Comparison of ENCODE assay signal across 15 cellular contexts in the genomic region with DNA sequence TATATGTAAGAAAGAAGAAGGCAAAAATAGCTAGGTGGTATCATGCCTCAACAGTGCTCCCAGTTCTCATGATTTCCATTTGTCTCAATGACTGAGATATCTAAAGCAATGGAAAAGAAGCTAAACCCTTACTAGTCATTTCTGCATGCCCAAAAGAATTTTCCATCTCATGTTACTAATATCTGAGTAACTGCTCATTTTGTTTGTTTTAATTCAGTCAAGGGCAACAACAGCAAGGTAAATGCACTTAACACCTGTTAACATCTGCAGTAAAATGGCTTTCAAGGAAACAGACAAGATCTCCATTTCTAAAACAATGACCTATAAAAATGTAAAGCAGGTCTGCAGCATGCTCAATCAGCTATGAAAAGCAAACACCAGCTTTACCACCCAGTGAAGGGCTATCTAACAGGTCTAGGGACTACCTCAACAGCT. TPM values are rescaled to one million over a fixed set of nuclear protein-coding genes. Genes with fewer than 3 reads are reported as not detected.
DNase-seq lines count a peak whose midpoint lies in the region; ATAC-seq and TF ChIP-seq lines count a peak whose summit lies in the region.
"Had no signal": no experiment of that assay in that cellular context is flagged by ENCODE, and none has a peak within 500 bp of the region (broad histone marks: within the 10 kb centered on the region; RNA-seq: fewer than 3 reads in every experiment).

No MANE protein-coding gene starts in this region.

- ATAC-seq in activated CD8-positive, alpha-beta memory T cell treated with anti-CD3 and anti-CD28 coated beads, Interleukin-2, amount 10 ng/mL, durations not matched to agents 7 days and 5 days: peak; percentile 16
- ATAC-seq in HCT116 (no peak), left colon (peak; percentile 41), HG02588 (IDR thresholded peaks at IDR 0.05; ENCODE audit: unreplicated experiment) (no peak)
- ATAC-seq in activated CD8-positive, alpha-beta T cell treated with anti-CD3 and anti-CD28 coated beads, Interleukin-2, amount 10 ng/mL, durations not matched to agents 7 days and 5 days: no peak
- ATAC-seq: gastrocnemius medialis had no signal

- no TSS peak for BruUV-seq in HCT116 (replicated peaks; lab: Mats Ljungman, UMichigan)

- H3K36me3 ChIP-seq in HCT116 (ENCODE audit: control insufficient read depth in 1 of 2, insufficient read depth in 2 of 2, low read length in 2 of 2): peaks cover 0 to 13% of the 10 kb centered on the region in 2 experiments; a peak in 1 of 4 replicates

- no peaks in the 10 kb centered on the region for H3K27me3 Mint-ChIP-seq in activated CD8-positive, alpha-beta memory T cell treated with anti-CD3 and anti-CD28 coated beads, Interleukin-2, amount 10 ng/mL, durations not matched to agents 7 days and 5 days
- no peaks in the 10 kb centered on the region for H3K27me3 Mint-ChIP-seq in activated CD8-positive, alpha-beta T cell treated with anti-CD3 and anti-CD28 coated beads, Interleukin-2, amount 10 ng/mL, durations not matched to agents 7 days and 5 days (ENCODE audit: low read depth)

- no peaks in the 10 kb centered on the region for H3K9me3 ChIP-seq in HCT116 (ENCODE audit: control insufficient read depth in 1 of 2, insufficient read depth in 1 of 2, low read depth in 1 of 2, low read length in 2 of 2)
- H3K9me3 ChIP-seq: gastrocnemius medialis had no signal

- H3K4me1 Mint-ChIP-seq in activated CD8-positive, alpha-beta memory T cell treated with anti-CD3 and anti-CD28 coated beads, Interleukin-2, amount 10 ng/mL, durations not matched to agents 7 days and 5 days: peaks cover 8% of the 10 kb centered on the region
- peaks cover 5% of the 10 kb centered on the region for H3K4me1 Mint-ChIP-seq in activated CD8-positive, alpha-beta T cell treated with anti-CD3 and anti-CD28 coated beads, Interleukin-2, amount 10 ng/mL, durations not matched to agents 7 days and 5 days (ENCODE audit: low read depth)
- H3K4me1 Mint-ChIP-seq: CD8-positive, alpha-beta memory T cell had no signal

- H3K27me3 ChIP-seq in HCT116 (ENCODE audit: insufficient read depth, low read length): no peaks in the 10 kb centered on the region
- H3K27me3 ChIP-seq: gastrocnemius medialis had no signal

- no peak for DNase-seq in activated CD8-positive, alpha-beta memory T cell treated with anti-CD3 and anti-CD28 coated beads, Interleukin-2, amount 10 ng/mL, durations not matched to agents 7 days and 5 days
- no peak for DNase-seq in activated CD8-positive, alpha-beta memory T cell treated with anti-CD3 and anti-CD28 coated beads for 24 hours
- DNase-seq in HCT116 (ENCODE audit: low read depth, low spot score) (no peak), NCI-H69 (lab: John Stamatoyannopoulos, UW) (peak; percentile 72), left colon (no peak), dermis blood vessel endothelial cell (no peak)
- DNase-seq in activated CD8-positive, alpha-beta T cell treated with anti-CD3 and anti-CD28 coated beads, Interleukin-2, amount 10 ng/mL, durations not matched to agents 7 days and 5 days: no peak
- DNase-seq: CD8-positive, alpha-beta memory T cell; central memory CD4-positive, alpha-beta T cell; gastrocnemius medialis; nucleus accumbens had no signal

- H3K4me3 ChIP-seq in HCT116 (replicated peaks in 1 of 2; ENCODE audit: low read depth in 1 of 2, low read length in 2 of 2): no peak overlapping the region
- H3K4me3 ChIP-seq: gastrocnemius medialis, skin epidermis had no signal

- TF ChIP-seq RAD21 in HCT116 (IDR thresholded peaks at IDR 0.05; ENCODE audit: low read depth): no peak

- 0 out of 2 replicates have a peak overlapping the region, but pooled peaks have one; percentile 6 for H3K4me2 ChIP-seq in HCT116 (ENCODE audit: low read length)

- CTCF ChIA-PET in activated CD8-positive, alpha-beta memory T cell treated with anti-CD3 and anti-CD28 coated beads, Interleukin-2, amount 10 ng/mL, durations not matched to agents 7 days and 5 days (lab: Charles Lee): interaction anchor here (0.8 to 2.0 kb wide), 3 partner anchors 11 to 150 kb away, joined by 3 to 7 read pairs (median 4); no protein-coding TSS in a partner anchor
- CTCF ChIA-PET in HCT116 (lab: Charles Lee): interaction anchor here (1.5 kb wide), 1 partner anchor 11 kb away, joined by 8 read pairs; no protein-coding TSS in a partner anchor
- CTCF ChIA-PET in activated CD8-positive, alpha-beta T cell treated with anti-CD3 and anti-CD28 coated beads, Interleukin-2, amount 10 ng/mL, durations not matched to agents 7 days and 5 days (lab: Charles Lee): interaction anchor here (0.6 to 1.7 kb wide), 6 partner anchors 11 to 441 kb away, joined by 3 to 16 read pairs (median 3); no protein-coding TSS in a partner anchor

- RAD21 ChIA-PET in HCT116 (lab: Charles Lee; ENCODE audit: low non-redundant PET in 1 of 2, low total read pairs in 2 of 2, uncharacterized antibody in 2 of 2, unreplicated experiment in 2 of 2): no interaction called here

- H3K27ac Mint-ChIP-seq in activated CD8-positive, alpha-beta memory T cell treated with anti-CD3 and anti-CD28 coated beads, Interleukin-2, amount 10 ng/mL, durations not matched to agents 7 days and 5 days: no peak overlapping the region
- H3K27ac Mint-ChIP-seq in activated CD8-positive, alpha-beta T cell treated with anti-CD3 and anti-CD28 coated beads, Interleukin-2, amount 10 ng/mL, durations not matched to agents 7 days and 5 days: no peak overlapping the region
- H3K27ac Mint-ChIP-seq: activated naive CD4-positive, alpha-beta T cell treated with anti-CD3 and anti-CD28 coated beads, Interleukin-2, amount 50 U/mL, for 72 hours; mesothelial cell of epicardium had no signal

- no peaks in the 10 kb centered on the region for H3K9me3 Mint-ChIP-seq in activated CD8-positive, alpha-beta memory T cell treated with anti-CD3 and anti-CD28 coated beads, Interleukin-2, amount 10 ng/mL, durations not matched to agents 7 days and 5 days (ENCODE audit: low read depth)
- H3K9me3 Mint-ChIP-seq in activated CD8-positive, alpha-beta T cell treated with anti-CD3 and anti-CD28 coated beads, Interleukin-2, amount 10 ng/mL, durations not matched to agents 7 days and 5 days (ENCODE audit: insufficient read depth): no peaks in the 10 kb centered on the region
- H3K9me3 Mint-ChIP-seq: activated naive CD4-positive, alpha-beta T cell treated with anti-CD3 and anti-CD28 coated beads, Interleukin-2, amount 50 U/mL, for 72 hours; CD8-positive, alpha-beta memory T cell; mesothelial cell of epicardium had no signal

- intact Hi-C loops in HCT116 (cut with micrococcal nuclease) (no loop called here), left colon (cut with DNase I, micrococcal nuclease) (no loop called here)

- no peak overlapping the region for H3K27ac ChIP-seq in HCT116 (ENCODE audit: low read depth, low read length)
- H3K27ac ChIP-seq: gastrocnemius medialis had no signal

- no peak overlapping the region for H2AFZ ChIP-seq in HCT116 (ENCODE audit: low read depth, low read length, poor library complexity, severe bottlenecking)

- H3K9ac ChIP-seq in HCT116 (ENCODE audit: low read length): no peak overlapping the region

- peaks cover 20% of the 10 kb centered on the region for H3K36me3 Mint-ChIP-seq in activated CD8-positive, alpha-beta memory T cell treated with anti-CD3 and anti-CD28 coated beads, Interleukin-2, amount 10 ng/mL, durations not matched to agents 7 days and 5 days
- H3K36me3 Mint-ChIP-seq in activated CD8-positive, alpha-beta T cell treated with anti-CD3 and anti-CD28 coated beads, Interleukin-2, amount 10 ng/mL, durations not matched to agents 7 days and 5 days (ENCODE audit: low read depth): peaks cover 36% of the 10 kb centered on the region
- H3K36me3 Mint-ChIP-seq: activated naive CD4-positive, alpha-beta T cell treated with anti-CD3 and anti-CD28 coated beads, Interleukin-2, amount 50 U/mL, for 72 hours had no signal

- H3K9me2 ChIP-seq in HCT116 (ENCODE audit: insufficient read depth): no peaks in the 10 kb centered on the region

- no peak for TF ChIP-seq CTCF in HCT116 (IDR thresholded peaks at IDR 0.05 in 2 of 3, conservative IDR thresholded peaks at IDR 0.05 in 1 of 3; ENCODE audit: borderline replicate concordance in 1 of 3, insufficient read depth in 1 of 3, low read depth in 2 of 3, low read length in 2 of 3)

- H3K79me2 ChIP-seq in HCT116 (ENCODE audit: insufficient read depth, low read length): no peaks in the 10 kb centered on the region

- POLR2A ChIA-PET in HCT116 (lab: Charles Lee): no interaction called here
- POLR2A ChIA-PET in activated CD8-positive, alpha-beta T cell treated with anti-CD3 and anti-CD28 coated beads, Interleukin-2, amount 10 ng/mL, durations not matched to agents 7 days and 5 days (lab: Charles Lee): no interaction called here

- no peak for TF ChIP-seq POLR2A in HCT116 (IDR thresholded peaks at IDR 0.05; ENCODE audit: borderline replicate concordance, extremely low read depth, insufficient read depth, insufficient read length)

- H4K20me1 ChIP-seq in HCT116 (ENCODE audit: insufficient read depth): no peaks in the 10 kb centered on the region

- H3K4me1 ChIP-seq in HCT116 (ENCODE audit: control insufficient read depth in 1 of 2, insufficient read depth in 2 of 2, low read length in 2 of 2): peaks cover 57 to 60% of the 10 kb centered on the region in 2 experiments
- H3K4me1 ChIP-seq: gastrocnemius medialis had no signal

- no peak overlapping the region for H3K4me3 Mint-ChIP-seq in activated CD8-positive, alpha-beta memory T cell treated with anti-CD3 and anti-CD28 coated beads, Interleukin-2, amount 10 ng/mL, durations not matched to agents 7 days and 5 days
- H3K4me3 Mint-ChIP-seq in activated CD8-positive, alpha-beta T cell treated with anti-CD3 and anti-CD28 coated beads, Interleukin-2, amount 10 ng/mL, durations not matched to agents 7 days and 5 days: no peak overlapping the region
- H3K4me3 Mint-ChIP-seq: CD8-positive, alpha-beta memory T cell; mesothelial cell of epicardium had no signal

TF ChIP-seq in HCT116, 20 proteins besides CTCF, POLR2A, EP300 and RAD21:
- TF ChIP-seq SP1 (IDR thresholded peaks at IDR 0.05; ENCODE audit: low read depth): 0 out of 2 replicates have a peak, but pooled peaks have one; percentile 14
- no peak for TF ChIP-seq SIN3A (IDR thresholded peaks at IDR 0.05; ENCODE audit: low read depth)

RNA-seq across cellular contexts. Expression of a gene that starts 19.4 kb away (rescaled TPM):
- total RNA-seq in activated CD8-positive, alpha-beta memory T cell treated with anti-CD3 and anti-CD28 coated beads, Interleukin-2, amount 10 ng/mL, durations not matched to agents 7 days and 5 days: 100 to 1,000 TPM; 148 to 184 TPM
- 1.2 TPM for total RNA-seq in HCT116 (2021; ENCODE audit: unreplicated experiment)
- 0.16 and 0.26 TPM in 2 replicates for polyA plus RNA-seq in HCT116 (2012)
- total RNA-seq in left colon: 1 to 10 TPM; 1.3 to 5.1 TPM
- 0.65 and 0.85 TPM in 2 replicates for total RNA-seq in dermis blood vessel endothelial cell
- total RNA-seq in activated CD8-positive, alpha-beta T cell treated with anti-CD3 and anti-CD28 coated beads, Interleukin-2, amount 10 ng/mL, durations not matched to agents 7 days and 5 days: 100 to 1,000 TPM; 144 to 150 TPM
- total RNA-seq: mesothelial cell of epicardium had no signal

RNA-seq across cellular contexts. Expression of a gene that starts 55.2 kb away (rescaled TPM):
- under 1 TPM; 0.16 to 0.20 TPM for total RNA-seq in activated CD8-positive, alpha-beta memory T cell treated with anti-CD3 and anti-CD28 coated beads, Interleukin-2, amount 10 ng/mL, durations not matched to agents 7 days and 5 days
- total RNA-seq in HCT116 (2021; ENCODE audit: unreplicated experiment) (not detected), left colon (1 to 10 TPM; 3.6 to 8.0 TPM), dermis blood vessel endothelial cell (under 0.01 TPM in 1 of 2 replicates, not detected in the other)
- not detected in 2 replicates for polyA plus RNA-seq in HCT116 (2012)
- total RNA-seq in activated CD8-positive, alpha-beta T cell treated with anti-CD3 and anti-CD28 coated beads, Interleukin-2, amount 10 ng/mL, durations not matched to agents 7 days and 5 days: not detected
- total RNA-seq: CD8-positive, alpha-beta memory T cell had no signal

Comparison
In these comparisons a context has a peak if more than half of its experiments do, and no peak if none do; other contexts are left out.
1. ATAC-seq: peak in activated CD8-positive, alpha-beta memory T cell treated with anti-CD3 and anti-CD28 coated beads, Interleukin-2, amount 10 ng/mL, durations not matched to agents 7 days and 5 days (single experiment) and left colon (single experiment); none in HCT116 (single experiment), HG02588 (single experiment) and activated CD8-positive, alpha-beta T cell treated with anti-CD3 and anti-CD28 coated beads, Interleukin-2, amount 10 ng/mL, durations not matched to agents 7 days and 5 days (single experiment).
2. RNA of a gene that starts 19.4 kb away (total RNA-seq): 148 to 184 TPM in activated CD8-positive, alpha-beta memory T cell treated with anti-CD3 and anti-CD28 coated beads, Interleukin-2, amount 10 ng/mL, durations not matched to agents 7 days and 5 days and 144 to 150 TPM in activated CD8-positive, alpha-beta T cell treated with anti-CD3 and anti-CD28 coated beads, Interleukin-2, amount 10 ng/mL, durations not matched to agents 7 days and 5 days; 1.3 to 5.1 TPM in left colon, 1.2 TPM in HCT116 (single experiment) and 0.65 to 0.85 TPM in dermis blood vessel endothelial cell; every median in the first group is over 10 times any median in the second.